ENCODE assay signal across 9 cellular contexts in the genomic region with DNA sequence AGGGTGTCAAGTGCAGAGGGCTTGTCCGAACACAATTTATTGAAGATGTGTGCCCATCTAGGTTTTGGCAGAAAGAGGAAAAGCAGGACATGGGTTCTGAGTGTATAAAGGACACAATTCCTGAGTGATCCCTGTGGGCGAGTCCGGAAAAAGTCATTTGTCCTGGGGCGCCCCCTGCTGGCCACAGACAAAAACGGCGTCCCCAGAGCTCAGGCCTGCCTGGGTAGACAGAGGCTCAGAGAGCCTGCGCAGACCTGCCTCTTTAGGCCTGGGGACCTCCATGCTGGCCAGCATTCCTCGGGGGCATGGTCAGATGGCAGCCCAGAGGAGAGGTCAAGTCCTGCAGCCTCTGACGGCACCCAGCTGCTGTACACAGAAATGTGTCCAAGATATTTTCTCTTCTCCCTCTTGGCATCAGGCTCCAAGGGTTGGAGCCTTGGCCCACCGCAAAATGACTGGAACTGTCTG.
DNase-seq lines count a peak whose midpoint lies in the region; ATAC-seq and TF ChIP-seq lines count a peak whose summit lies in the region.
"Had no signal": no experiment of that assay in that cellular context is flagged by ENCODE, and none has a peak within 500 bp of the region (broad histone marks: within the 10 kb centered on the region; RNA-seq: fewer than 3 reads in every experiment).

No MANE protein-coding gene starts in this region.

- H3K36me3 Mint-ChIP-seq in activated T-cell treated with anti-CD3 and anti-CD28 coated beads, Interleukin-2, amount 50 U/mL, for 4 hours (ENCODE audit: insufficient read depth): no peaks in the 10 kb centered on the region
- H3K36me3 Mint-ChIP-seq in nephron (ENCODE audit: low read depth): no peaks in the 10 kb centered on the region

- H3K36me3 ChIP-seq in OCI-LY3 (replicated peaks; ENCODE audit: low read depth, low read length) (no peaks in the 10 kb centered on the region), fibroblast of lung (ENCODE audit: control insufficient read depth, insufficient read depth, low read length) (no peaks in the 10 kb centered on the region)

- no peaks in the 10 kb centered on the region for H3K9me3 Mint-ChIP-seq in activated T-cell treated with anti-CD3 and anti-CD28 coated beads, Interleukin-2, amount 50 U/mL, for 4 hours
- H3K9me3 Mint-ChIP-seq in nephron: no peaks in the 10 kb centered on the region
- H3K9me3 Mint-ChIP-seq: dendritic cell treated with granulocyte-macrophage colony-stimulating factor and Interleukin-4, amounts not matched to agents 40 ng/mL and 50 ng/mL, for 4 days had no signal

- H3K4me1 Mint-ChIP-seq in activated T-cell treated with anti-CD3 and anti-CD28 coated beads, Interleukin-2, amount 50 U/mL, for 4 hours (ENCODE audit: low read depth): no peaks in the 10 kb centered on the region
- H3K4me1 Mint-ChIP-seq in nephron: peaks cover 5% of the 10 kb centered on the region

- H3K4me1 ChIP-seq in OCI-LY3 (ENCODE audit: low read length) (peaks cover 28% of the 10 kb centered on the region), fibroblast of lung (ENCODE audit: control insufficient read depth, extremely low read depth, insufficient read depth, low read length) (no peaks in the 10 kb centered on the region)

- no peak overlapping the region for H2AFZ ChIP-seq in OCI-LY3 (ENCODE audit: low read depth, low read length)
- no peak overlapping the region for H2AFZ ChIP-seq in fibroblast of lung (ENCODE audit: low read length)

- peak; percentile 70 to 84 for ATAC-seq in activated T-cell treated with anti-CD3 and anti-CD28 coated beads, Interleukin-2, amount 50 U/mL, for 4 hours
- peak; percentile 78 for ATAC-seq in stimulated activated naive CD8-positive, alpha-beta T cell treated with anti-CD3 and anti-CD28 coated beads, Interleukin-15, Interleukin-2, amounts not matched to agents 100 U/mL and 50 U/mL, for 24 hours
- no peak for ATAC-seq in GM19035 (IDR thresholded peaks at IDR 0.05; ENCODE audit: unreplicated experiment)

- TF ChIP-seq CTCF in OCI-LY3 (IDR thresholded peaks at IDR 0.05; ENCODE audit: low read depth, low read length): peak; percentile 84
- TF ChIP-seq CTCF in fibroblast of lung (conservative IDR thresholded peaks at IDR 0.05 in 1 of 2, IDR thresholded peaks at IDR 0.05 in 1 of 2; ENCODE audit: low read depth in 1 of 2, low read length in 2 of 2): peak; percentile 77 to 83
- TF ChIP-seq CTCF in nephron (IDR thresholded peaks at IDR 0.05; ENCODE audit: unreplicated experiment in 3 of 3): peak; percentile 91 to 94 (median 94)

- H3K27me3 ChIP-seq in OCI-LY3 (ENCODE audit: low read depth, low read length) (no peaks in the 10 kb centered on the region), fibroblast of lung (ENCODE audit: control insufficient read depth, insufficient read depth, low read length) (peaks cover 11% of the 10 kb centered on the region)

- H3K4me3 Mint-ChIP-seq in activated T-cell treated with anti-CD3 and anti-CD28 coated beads, Interleukin-2, amount 50 U/mL, for 4 hours: no peak overlapping the region
- H3K4me3 Mint-ChIP-seq in nephron: no peak overlapping the region
- H3K4me3 Mint-ChIP-seq: dendritic cell treated with granulocyte-macrophage colony-stimulating factor and Interleukin-4, amounts not matched to agents 40 ng/mL and 50 ng/mL, for 4 days had no signal

- no peaks in the 10 kb centered on the region for H4K20me1 ChIP-seq in OCI-LY3 (ENCODE audit: insufficient read depth, low read length)
- H4K20me1 ChIP-seq in fibroblast of lung (ENCODE audit: control insufficient read depth, extremely low read depth, insufficient read depth, low read length): no peaks in the 10 kb centered on the region

- H3K9ac ChIP-seq in OCI-LY3 (ENCODE audit: low read length) (no peak overlapping the region), fibroblast of lung (ENCODE audit: insufficient read depth, low read length) (no peak overlapping the region)

- peaks cover 3% of the 10 kb centered on the region for H3K27me3 Mint-ChIP-seq in activated T-cell treated with anti-CD3 and anti-CD28 coated beads, Interleukin-2, amount 50 U/mL, for 4 hours (ENCODE audit: low read depth)
- peaks cover 35% of the 10 kb centered on the region for H3K27me3 Mint-ChIP-seq in nephron (ENCODE audit: low read depth)

- no peak overlapping the region for H3K4me3 ChIP-seq in OCI-LY3 (ENCODE audit: low read length)
- no peak overlapping the region for H3K4me3 ChIP-seq in fibroblast of lung (replicated peaks in 1 of 4; ENCODE audit: control extremely low read depth in 1 of 4, insufficient read depth in 1 of 4, low read depth in 3 of 4, low read length in 4 of 4)

- H3K79me2 ChIP-seq in OCI-LY3 (ENCODE audit: low read length): no peaks in the 10 kb centered on the region
- no peaks in the 10 kb centered on the region for H3K79me2 ChIP-seq in fibroblast of lung (ENCODE audit: control insufficient read depth, insufficient read depth, low read length)

- H3K9me3 ChIP-seq in OCI-LY3 (ENCODE audit: insufficient read depth, low read length) (no peaks in the 10 kb centered on the region), fibroblast of lung (ENCODE audit: control insufficient read depth, insufficient read depth, low read depth, low read length) (no peaks in the 10 kb centered on the region)

- DNase-seq in Daoy (ENCODE audit: low read depth): peak; percentile 78
- peak; percentile 87 for DNase-seq in HT-29 (ENCODE audit: low spot score)
- peak; percentile 75 for DNase-seq in activated T-cell treated with anti-CD3 and anti-CD28 coated beads, Interleukin-2, amount 50 U/mL, for 4 hours
- peak; percentile 44 to 70 for DNase-seq in fibroblast of lung (ENCODE audit: low read depth in 2 of 2)
- peak; percentile 79 for DNase-seq in stimulated activated naive CD8-positive, alpha-beta T cell treated with anti-CD3 and anti-CD28 coated beads, Interleukin-15, Interleukin-2, amounts not matched to agents 100 U/mL and 50 U/mL, for 24 hours

- H3K27ac Mint-ChIP-seq in nephron: no peak overlapping the region
- H3K27ac Mint-ChIP-seq: dendritic cell treated with granulocyte-macrophage colony-stimulating factor and Interleukin-4, amounts not matched to agents 40 ng/mL and 50 ng/mL, for 4 days had no signal

- H3K27ac ChIP-seq in OCI-LY3 (ENCODE audit: low read length): no peak overlapping the region
- H3K27ac ChIP-seq in fibroblast of lung (ENCODE audit: insufficient read depth, low read length): no peak overlapping the region

- H3K4me2 ChIP-seq in OCI-LY3 (ENCODE audit: low read length) (peak overlapping the region; percentile 45), fibroblast of lung (ENCODE audit: extremely low read depth, insufficient read depth, low read length) (no peak overlapping the region)
